24 cellular contexts compared by ENCODE assay signal in genomic region chr19:48779636-48780035, GRCh38. TPM values are rescaled to one million over a fixed set of nuclear protein-coding genes. Genes with fewer than 3 reads are reported as not detected.
A peak's percentile ranks its signal among the peaks of the same experiment; 100 is the strongest.
DNase-seq lines count a peak whose midpoint lies in the region; ATAC-seq, FAIRE-seq and TF ChIP-seq lines count a peak whose summit lies in the region.
"Had no signal": no experiment of that assay in that cellular context is flagged by ENCODE, and none has a peak within 500 bp of the region (broad histone marks: within the 10 kb centered on the region; RNA-seq: fewer than 3 reads in every experiment).

No MANE protein-coding gene starts in this region.

- H3K4me3 ChIP-seq in HEK293 (ENCODE audit: low read depth, low read length) (no peak overlapping the region), K562 (no peak overlapping the region), small intestine (ENCODE audit: low read depth in 1 of 2, low read length in 2 of 2) (no peak overlapping the region), psoas muscle (no peak overlapping the region), left lung (no peak overlapping the region)
- H3K4me3 ChIP-seq: PC-9, SJCRH30 had no signal

- POLR2A ChIA-PET in HEK293 (lab: Yijun Ruan, JAX), result interaction anchor here (0.6 to 0.7 kb wide), 2 partner anchors 8 to 134 kb away, joined by 3 read pairs; no protein-coding TSS in a partner anchor
- POLR2A ChIA-PET in K562 (lab: Yijun Ruan, JAX), result interaction anchor here (0.6 to 2.0 kb wide), 5 partner anchors 9 to 113 kb away, joined by 3 to 6 read pairs (median 3); partner anchors contain the start of gene IZUMO1

- TF ChIP-seq RAD21 in K562 (CRISPR knock-in tag; conservative IDR thresholded peaks at IDR 0.05 in 1 of 2, IDR thresholded peaks at IDR 0.05 in 1 of 2), result no peak

- no peaks in the 10 kb centered on the region for H4K20me1 ChIP-seq in K562 (replicated peaks; ENCODE audit: control insufficient read depth, insufficient read depth, low read length)

- H3K36me3 ChIP-seq in HEK293 (ENCODE audit: control insufficient read depth in 2 of 2, insufficient read depth in 1 of 2, low read length in 2 of 2), result no peaks in the 10 kb centered on the region
- no peaks in the 10 kb centered on the region for H3K36me3 ChIP-seq in K562 (ENCODE audit: control insufficient read depth, insufficient read depth, low read length)
- no peaks in the 10 kb centered on the region for H3K36me3 ChIP-seq in small intestine (ENCODE audit: control insufficient read depth in 2 of 2, insufficient read depth in 2 of 2, low read length in 2 of 2)
- H3K36me3 ChIP-seq in psoas muscle (ENCODE audit: insufficient read depth in 1 of 2, low read depth in 1 of 2), result no peaks in the 10 kb centered on the region
- H3K36me3 ChIP-seq in left lung, result no peaks in the 10 kb centered on the region
- H3K36me3 ChIP-seq: SJCRH30 had no signal

- H3K9me3 ChIP-seq in HEK293 (ENCODE audit: control insufficient read depth, insufficient read depth, low read depth, low read length) (no peaks in the 10 kb centered on the region), K562 (replicated peaks; ENCODE audit: control insufficient read depth, insufficient read depth, low read depth, low read length) (no peaks in the 10 kb centered on the region), small intestine (ENCODE audit: control insufficient read depth, low read depth) (no peaks in the 10 kb centered on the region), psoas muscle (no peaks in the 10 kb centered on the region), left lung (no peaks in the 10 kb centered on the region)
- H3K9me3 ChIP-seq: SJCRH30 had no signal

- TF ChIP-seq EP300 in K562 (IDR thresholded peaks at IDR 0.05; ENCODE audit: low read length), result no peak

- H3K4me1 ChIP-seq in HEK293 (ENCODE audit: control insufficient read depth, insufficient read depth, low read length), result 0 out of 2 replicates have a peak, but pooled peaks cover under 1% of the 10 kb centered on the region
- H3K4me1 ChIP-seq in K562 (replicated peaks in 1 of 2; ENCODE audit: control insufficient read depth in 2 of 2, insufficient read depth in 2 of 2, low read length in 2 of 2), result peaks cover 22 to 30% of the 10 kb centered on the region in 2 experiments
- peaks cover 0 to 9% of the 10 kb centered on the region in 2 donors for H3K4me1 ChIP-seq in small intestine (ENCODE audit: control insufficient read depth in 2 of 2, insufficient read depth in 1 of 2, low read depth in 1 of 2, low read length in 1 of 2)
- H3K4me1 ChIP-seq in psoas muscle, result no peaks in the 10 kb centered on the region
- peaks cover 0 to 22% of the 10 kb centered on the region in 2 donors for H3K4me1 ChIP-seq in left lung

- intact Hi-C loops in K562 (cut with micrococcal nuclease) (loop anchor here (2.0 to 10.0 kb wide), 4 partner anchors 25 to 445 kb away; partner anchors contain the start of genes FGF21 and RASIP1), psoas muscle (cut with DNase I) (no loop called here), left lung (cut with DNase I) (no loop called here)

- WGBS in K562 (ENCODE audit: insufficient coverage, low coverage, missing lambda C conversion rate), result 32% methylated on average over 1 of the region's 1 CpG
- WGBS in small intestine, 3 donors, result 0 to 31% (median 26%) methylated on average over 1 of the region's 1 CpG
- WGBS in psoas muscle, 3 donors, result 65 to 84% (median 73%) methylated on average over 1 of the region's 1 CpG

- CTCF ChIA-PET in HEK293 (lab: Yijun Ruan, JAX) (interaction anchor here (0.6 to 2.8 kb wide), 5 partner anchors 8 to 661 kb away, joined by 3 to 18 read pairs (median 4); no protein-coding TSS in a partner anchor), K562 (lab: Yijun Ruan, JAX; ENCODE audit: low intra/inter-chr PET ratio) (no interaction called here)

- ATAC-seq in K562 (peak; percentile 28; the same call in 1 of the 3 replicates), psoas muscle (no peak), left lung (no peak)

- no peak overlapping the region for H3K9ac ChIP-seq in K562 (ENCODE audit: insufficient read depth in 1 of 2, low read depth in 2 of 2, low read length in 2 of 2)

- H3K4me2 ChIP-seq in K562 (ENCODE audit: insufficient read depth, low read length), result no peak overlapping the region

- peak; percentile 35 for DNase-seq in NCI-H82 (lab: John Stamatoyannopoulos, UW)
- DNase-seq in NCI-H82 treated with DMSO at 0.1 percent for 48 hours (lab: John Stamatoyannopoulos, UW; ENCODE audit: unreplicated experiment), result no peak
- peak; percentile 46 to 70 (median 54) for DNase-seq in K562 (ENCODE audit: extremely low read depth in 1 of 4, low spot score in 3 of 4)
- DNase-seq in small intestine, result peak; percentile 12
- DNase-seq in psoas muscle, result no peak
- DNase-seq in left lung, result no peak
- no peak for DNase-seq in DMS53 treated with DMSO at 0.1 percent for 48 hours (lab: John Stamatoyannopoulos, UW; ENCODE audit: unreplicated experiment)
- DNase-seq: 8988T; CD4-positive, alpha-beta memory T cell; DMS79; GOT3; HFFc6; NCI-H1105 treated with DMSO at 0.1 percent for 48 hours; NCI-H1694 treated with DMSO at 0.1 percent for 48 hours; NCI-H2107; NCI-H345; NCI-H526; PC-9; SJCRH30 had no signal

- TF ChIP-seq POLR2A in K562 (conservative IDR thresholded peaks at IDR 0.05), result no peak

- FAIRE-seq in K562 (lab: Jason Lieb, UNC) (no peak), small intestine (lab: Jason Lieb, UNC) (no peak)
- FAIRE-seq: G401.6, GM12891, GM18507 had no signal

- TF ChIP-seq CTCF in HEK293 (tag by site-specific recombination; IDR thresholded peaks at IDR 0.05) (no peak), K562 (IDR thresholded peaks at IDR 0.05 in 2 of 3, conservative IDR thresholded peaks at IDR 0.05 in 1 of 3; ENCODE audit: insufficient read depth in 2 of 3, low read depth in 1 of 3, low read length in 3 of 3) (no peak), psoas muscle (IDR thresholded peaks at IDR 0.05) (no peak), left lung (IDR thresholded peaks at IDR 0.05) (no peak)

- H3K79me2 ChIP-seq in K562 (ENCODE audit: control insufficient read depth, insufficient read depth, low read length), result no peaks in the 10 kb centered on the region

- H3K27me3 ChIP-seq in K562 (ENCODE audit: control insufficient read depth in 2 of 2, insufficient read depth in 2 of 2, low read length in 2 of 2) (no peaks in the 10 kb centered on the region), small intestine (ENCODE audit: control insufficient read depth in 2 of 2, insufficient read depth in 2 of 2, low read length in 2 of 2) (no peaks in the 10 kb centered on the region), psoas muscle (ENCODE audit: insufficient read depth in 3 of 3, low read length in 2 of 3) (no peaks in the 10 kb centered on the region), left lung (no peaks in the 10 kb centered on the region)

- no peak overlapping the region for H3K27ac ChIP-seq in HEK293 (ENCODE audit: extremely low read depth, low read depth, low read length)
- H3K27ac ChIP-seq in K562 (ENCODE audit: extremely low read depth, low read depth, low read length), result no peak overlapping the region
- no peak overlapping the region for H3K27ac ChIP-seq in small intestine (ENCODE audit: low read depth in 1 of 2, low read length in 1 of 2)
- no peak overlapping the region for H3K27ac ChIP-seq in psoas muscle
- H3K27ac ChIP-seq in left lung, result no peak overlapping the region
- H3K27ac ChIP-seq: PC-9, SJCRH30 had no signal

- H2AFZ ChIP-seq in K562 (ENCODE audit: low read depth, low read length), result no peak overlapping the region
- H2AFZ ChIP-seq: PC-9 had no signal

- BruUV-seq in K562 (replicated peaks; lab: Mats Ljungman, UMichigan), result no TSS peak

- no peaks in the 10 kb centered on the region for H3K9me1 ChIP-seq in K562 (ENCODE audit: control insufficient read depth, insufficient read depth, low read length)

- in situ Hi-C loops in K562 (cut with MboI), result loop anchor here (5.0 kb wide), 1 partner anchor 132 kb away; the partner anchor contains the start of gene CA11

RNA-seq across cellular contexts. Expression of gene FGF21, which starts 24.3 kb away (rescaled TPM):
- not detected in 2 replicates for total RNA-seq in K562 (2011; cell fraction: chromatin; rRNA removed; ENCODE audit: low replicate concordance)
- not detected in 2 replicates for total RNA-seq in K562 (2011; cell fraction: nucleolus; rRNA removed)
- not detected in 2 replicates for total RNA-seq in K562 (2011; cell fraction: nucleoplasm; rRNA removed)
- total RNA-seq in K562 (2014; rRNA removed) (0.33 and 0.77 TPM in 2 replicates), K562 (2014; rRNA removed; fragmentation: Illumina TruSeq; extraction: Trizol) (not detected in 2 replicates), K562 (2015; rRNA removed; fragmentation: Illumina TruSeq; extraction: Trizol) (not detected in 2 replicates), K562 (2021) (not detected in 2 replicates), psoas muscle (1 to 10 TPM in 2 of 4 donors, not detected in 2; 1.7 to 6.2 TPM), left lung (not detected)
- polyA plus RNA-seq in K562 (2011; rRNA removed) (not detected in 2 replicates), K562 (2014; fragmentation: Illumina TruSeq; extraction: Trizol) (0.09 TPM in 1 of 2 replicates, not detected in the other), K562 (2014; fragmentation: Nextera tagmentation; extraction: Ambion mirVana) (under 1 TPM in 1 of 2 experiments, not detected in 1; 0.04 TPM), K562 (2014; rRNA removed) (not detected in 2 replicates), small intestine (under 1 TPM in 1 of 3 donors, not detected in 2; 0.09 TPM), psoas muscle (under 1 TPM in 2 of 3 donors, not detected in 1; 0.06 to 0.31 TPM)
- not detected in 2 replicates for polyA plus RNA-seq in K562 (2011; cell fraction: cytosol; rRNA removed)
- not detected in 2 replicates for polyA plus RNA-seq in K562 (2011; cell fraction: nucleus; rRNA removed)
- 0.30 TPM in 1 of 2 replicates, not detected in the other for polyA plus RNA-seq in K562 (2012)
- polyA minus RNA-seq in K562 (2011; rRNA and poly(A)+ RNA removed), result not detected in 2 replicates
- polyA minus RNA-seq in K562 (2011; cell fraction: cytosol; rRNA and poly(A)+ RNA removed), result not detected in 2 replicates
- not detected in 2 replicates for polyA minus RNA-seq in K562 (2011; cell fraction: nucleus; rRNA and poly(A)+ RNA removed)
- total RNA-seq: CD4-positive, alpha-beta memory T cell; HFFc6; SJCRH30 had no signal
- polyA plus RNA-seq: BJ; CD4-positive, alpha-beta memory T cell had no signal

RNA-seq across cellular contexts. Expression of gene FUT1, which starts 27.2 kb away (rescaled TPM):
- 53.2 and 80.3 TPM in 2 replicates for total RNA-seq in K562 (2011; cell fraction: chromatin; rRNA removed; ENCODE audit: low replicate concordance)
- total RNA-seq in K562 (2011; cell fraction: nucleolus; rRNA removed), result 51.5 and 67.9 TPM in 2 replicates
- total RNA-seq in K562 (2011; cell fraction: nucleoplasm; rRNA removed), result 56.0 and 63.6 TPM in 2 replicates
- total RNA-seq in K562 (2014; rRNA removed), result 15.5 and 17.2 TPM in 2 replicates
- 8.9 TPM in 2 replicates for total RNA-seq in K562 (2014; rRNA removed; fragmentation: Illumina TruSeq; extraction: Trizol)
- total RNA-seq in K562 (2015; rRNA removed; fragmentation: Illumina TruSeq; extraction: Trizol), result 5.0 TPM in 2 replicates
- total RNA-seq in K562 (2021), result 18.5 and 19.6 TPM in 2 replicates
- 3.2 and 5.0 TPM in 2 replicates for polyA plus RNA-seq in K562 (2011; rRNA removed)
- 2.2 and 4.8 TPM in 2 replicates for polyA plus RNA-seq in K562 (2011; cell fraction: cytosol; rRNA removed)
- 5.3 and 17.6 TPM in 2 replicates for polyA plus RNA-seq in K562 (2011; cell fraction: nucleus; rRNA removed)
- 4.8 and 9.2 TPM in 2 replicates for polyA plus RNA-seq in K562 (2012)
- polyA plus RNA-seq in K562 (2014; fragmentation: Illumina TruSeq; extraction: Trizol), result 7.9 and 8.8 TPM in 2 replicates
- polyA plus RNA-seq in K562 (2014; fragmentation: Nextera tagmentation; extraction: Ambion mirVana), result 1 to 10 TPM; 2.3 to 3.1 TPM
- polyA plus RNA-seq in K562 (2014; rRNA removed), result 16.3 and 18.3 TPM in 2 replicates
- polyA minus RNA-seq in K562 (2011; rRNA and poly(A)+ RNA removed), result 1.1 and 3.1 TPM in 2 replicates
- polyA minus RNA-seq in K562 (2011; cell fraction: cytosol; rRNA and poly(A)+ RNA removed), result 1.4 and 4.4 TPM in 2 replicates
- 3.2 and 5.3 TPM in 2 replicates for polyA minus RNA-seq in K562 (2011; cell fraction: nucleus; rRNA and poly(A)+ RNA removed)
- 1 to 10 TPM in 1 of 3 donors, under 1 TPM in 2; 0.22 to 7.8 (median 0.81) TPM for polyA plus RNA-seq in small intestine
- total RNA-seq in psoas muscle, result 1 to 10 TPM; 1.6 to 2.3 (median 2.0) TPM
- polyA plus RNA-seq in psoas muscle, result 1 to 10 TPM; 1.1 to 1.3 (median 1.3) TPM
- total RNA-seq in left lung, result 1 to 10 TPM; 6.0 to 8.7 TPM
- total RNA-seq: SJCRH30 had no signal

RNA-seq across cellular contexts. Expression of gene BCAT2, which starts 31.2 kb away (rescaled TPM):
- 51.3 and 119 TPM in 2 replicates for total RNA-seq in K562 (2011; cell fraction: chromatin; rRNA removed; ENCODE audit: low replicate concordance)
- total RNA-seq in K562 (2011; cell fraction: nucleolus; rRNA removed), result 57.0 and 58.4 TPM in 2 replicates
- 47.7 and 57.1 TPM in 2 replicates for total RNA-seq in K562 (2011; cell fraction: nucleoplasm; rRNA removed)
- total RNA-seq in K562 (2014; rRNA removed) (57.8 and 69.7 TPM in 2 replicates), K562 (2014; rRNA removed; fragmentation: Illumina TruSeq; extraction: Trizol) (12.4 and 18.9 TPM in 2 replicates), K562 (2015; rRNA removed; fragmentation: Illumina TruSeq; extraction: Trizol) (31.4 and 32.6 TPM in 2 replicates), K562 (2021) (79.6 and 84.8 TPM in 2 replicates), psoas muscle (10 to 100 TPM; 24.6 to 48.5 (median 29.9) TPM), left lung (10 to 100 TPM; 68.5 to 87.5 TPM)
- polyA plus RNA-seq in K562 (2011; rRNA removed) (29.7 and 54.4 TPM in 2 replicates), K562 (2014; fragmentation: Illumina TruSeq; extraction: Trizol) (53.9 and 68.4 TPM in 2 replicates), K562 (2014; fragmentation: Nextera tagmentation; extraction: Ambion mirVana) (10 to 100 TPM in 1 of 2 experiments, 1 to 10 TPM in 1; 3.4 to 17.0 TPM), K562 (2014; rRNA removed) (61.3 and 70.5 TPM in 2 replicates), small intestine (10 to 100 TPM; 16.2 to 34.4 (median 25.9) TPM), psoas muscle (10 to 100 TPM; 14.4 to 22.9 (median 20.0) TPM)
- 62.1 and 122 TPM in 2 replicates for polyA plus RNA-seq in K562 (2011; cell fraction: cytosol; rRNA removed)
- 58.1 and 87.7 TPM in 2 replicates for polyA plus RNA-seq in K562 (2011; cell fraction: nucleus; rRNA removed)
- polyA plus RNA-seq in K562 (2012), result 50.4 and 57.4 TPM in 2 replicates
- 19.9 and 22.6 TPM in 2 replicates for polyA minus RNA-seq in K562 (2011; rRNA and poly(A)+ RNA removed)
- 31.7 and 42.9 TPM in 2 replicates for polyA minus RNA-seq in K562 (2011; cell fraction: cytosol; rRNA and poly(A)+ RNA removed)
- 13.1 and 17.9 TPM in 2 replicates for polyA minus RNA-seq in K562 (2011; cell fraction: nucleus; rRNA and poly(A)+ RNA removed)

RNA-seq across cellular contexts. Expression of gene IZUMO1, which starts 32.9 kb away (rescaled TPM):
- 23.8 and 28.5 TPM in 2 replicates for total RNA-seq in K562 (2011; cell fraction: chromatin; rRNA removed; ENCODE audit: low replicate concordance)
- 10.5 and 17.9 TPM in 2 replicates for total RNA-seq in K562 (2011; cell fraction: nucleolus; rRNA removed)
- total RNA-seq in K562 (2011; cell fraction: nucleoplasm; rRNA removed), result 18.7 and 19.0 TPM in 2 replicates
- 0.14 and 0.78 TPM in 2 replicates for total RNA-seq in K562 (2014; rRNA removed)
- total RNA-seq in K562 (2014; rRNA removed; fragmentation: Illumina TruSeq; extraction: Trizol), result 0.61 and 1.3 TPM in 2 replicates
- total RNA-seq in K562 (2015; rRNA removed; fragmentation: Illumina TruSeq; extraction: Trizol), result 0.40 and 0.49 TPM in 2 replicates
- total RNA-seq in K562 (2021), result 2.1 and 2.2 TPM in 2 replicates
- 0.54 and 0.57 TPM in 2 replicates for polyA plus RNA-seq in K562 (2011; rRNA removed)
- 0.16 and 0.67 TPM in 2 replicates for polyA plus RNA-seq in K562 (2011; cell fraction: cytosol; rRNA removed)
- 3.1 and 3.5 TPM in 2 replicates for polyA plus RNA-seq in K562 (2011; cell fraction: nucleus; rRNA removed)
- polyA plus RNA-seq in K562 (2012), result 1.4 and 1.7 TPM in 2 replicates
- polyA plus RNA-seq in K562 (2014; fragmentation: Illumina TruSeq; extraction: Trizol), result 0.29 and 1.1 TPM in 2 replicates
- polyA plus RNA-seq in K562 (2014; fragmentation: Nextera tagmentation; extraction: Ambion mirVana), result under 1 TPM; 0.24 to 0.73 TPM
- polyA plus RNA-seq in K562 (2014; rRNA removed), result 0.39 and 1.2 TPM in 2 replicates
- 0.63 TPM in 1 of 2 replicates, not detected in the other for polyA minus RNA-seq in K562 (2011; rRNA and poly(A)+ RNA removed)
- polyA minus RNA-seq in K562 (2011; cell fraction: cytosol; rRNA and poly(A)+ RNA removed), result not detected in 2 replicates
- 0.67 and 0.89 TPM in 2 replicates for polyA minus RNA-seq in K562 (2011; cell fraction: nucleus; rRNA and poly(A)+ RNA removed)
- under 1 TPM in 1 of 3 donors, not detected in 2; 0.45 TPM for polyA plus RNA-seq in small intestine
- total RNA-seq in psoas muscle, result under 1 TPM in 3 of 4 donors, not detected in 1; 0.26 to 0.76 (median 0.36) TPM
- polyA plus RNA-seq in psoas muscle, result under 1 TPM in 2 of 3 donors, not detected in 1; 0.18 to 0.66 TPM
- 1 to 10 TPM in 1 of 2 donors, under 1 TPM in 1; 0.96 to 1.5 TPM for total RNA-seq in left lung
- total RNA-seq: CD4-positive, alpha-beta memory T cell; HFFc6; SJCRH30 had no signal
- polyA plus RNA-seq: BJ; CD4-positive, alpha-beta memory T cell had no signal

RNA-seq across cellular contexts. Expression of gene RASIP1, which starts 39.2 kb away (rescaled TPM):
- total RNA-seq in K562 (2011; cell fraction: chromatin; rRNA removed; ENCODE audit: low replicate concordance), result 10.4 and 13.7 TPM in 2 replicates
- 7.4 and 8.8 TPM in 2 replicates for total RNA-seq in K562 (2011; cell fraction: nucleolus; rRNA removed)
- 10.0 and 11.1 TPM in 2 replicates for total RNA-seq in K562 (2011; cell fraction: nucleoplasm; rRNA removed)
- 2.7 and 3.7 TPM in 2 replicates for total RNA-seq in K562 (2014; rRNA removed)
- total RNA-seq in K562 (2014; rRNA removed; fragmentation: Illumina TruSeq; extraction: Trizol), result 0.58 and 0.61 TPM in 2 replicates
- 1.4 and 1.7 TPM in 2 replicates for total RNA-seq in K562 (2015; rRNA removed; fragmentation: Illumina TruSeq; extraction: Trizol)
- 3.4 and 4.6 TPM in 2 replicates for total RNA-seq in K562 (2021)
- polyA plus RNA-seq in K562 (2011; rRNA removed), result 1.4 and 2.1 TPM in 2 replicates
- 2.3 and 3.3 TPM in 2 replicates for polyA plus RNA-seq in K562 (2011; cell fraction: cytosol; rRNA removed)
- polyA plus RNA-seq in K562 (2011; cell fraction: nucleus; rRNA removed), result 5.2 and 8.5 TPM in 2 replicates
- polyA plus RNA-seq in K562 (2012), result 3.2 and 5.2 TPM in 2 replicates
- 1.5 and 2.6 TPM in 2 replicates for polyA plus RNA-seq in K562 (2014; fragmentation: Illumina TruSeq; extraction: Trizol)
- polyA plus RNA-seq in K562 (2014; fragmentation: Nextera tagmentation; extraction: Ambion mirVana), result under 1 TPM; 0.20 to 0.24 TPM
- polyA plus RNA-seq in K562 (2014; rRNA removed), result 4.7 and 6.1 TPM in 2 replicates
- polyA minus RNA-seq in K562 (2011; rRNA and poly(A)+ RNA removed), result 1.1 and 1.6 TPM in 2 replicates
- polyA minus RNA-seq in K562 (2011; cell fraction: cytosol; rRNA and poly(A)+ RNA removed), result 1.0 and 4.6 TPM in 2 replicates
- 1.3 and 2.0 TPM in 2 replicates for polyA minus RNA-seq in K562 (2011; cell fraction: nucleus; rRNA and poly(A)+ RNA removed)
- polyA plus RNA-seq in small intestine, result 10 to 100 TPM in 1 of 3 donors, 1 to 10 TPM in 2; 1.3 to 13.5 (median 3.8) TPM
- total RNA-seq in psoas muscle, result 1 to 10 TPM; 6.9 to 9.7 (median 8.0) TPM
- 1 to 10 TPM; 3.9 to 7.7 (median 4.9) TPM for polyA plus RNA-seq in psoas muscle
- total RNA-seq in left lung, result 10 to 100 TPM; 15.0 to 25.4 TPM

Comparison
In these comparisons a context has a peak if more than half of its experiments do, and no peak if none do; other contexts are left out.
1. DNase-seq: peak in NCI-H82 (single experiment), K562 (4 of 4) and small intestine (single experiment); none in NCI-H82 treated with DMSO at 0.1 percent for 48 hours (single experiment), psoas muscle (0 of 2), left lung (0 of 2) and DMS53 treated with DMSO at 0.1 percent for 48 hours (single experiment).